ENCODE assay signal across 20 cellular contexts in genomic region chr11:4085575-4085974, GRCh38.
"Had no signal": no experiment of that assay in that cellular context is flagged by ENCODE, and none has a peak within 500 bp of the region (broad histone marks: within the 10 kb centered on the region; RNA-seq: fewer than 3 reads in every experiment).

No MANE protein-coding gene starts in this region.

- H3K4me1 ChIP-seq: sigmoid colon, testis, upper lobe of left lung had no signal

- ATAC-seq: activated CD4-positive, alpha-beta T cell treated with anti-CD3 and anti-CD28 coated beads for 36 hours; activated naive CD4-positive, alpha-beta T cell treated with anti-CD3 and anti-CD28 coated beads, Interleukin-2, amount 50 U/mL, for 72 hours; heart right ventricle; left ventricle myocardium superior; stimulated activated effector memory CD8-positive, alpha-beta T cell treated with anti-CD3 and anti-CD28 coated beads, Interleukin-12 subunit alpha, Interleukin-12 subunit beta, amount 100 ng/mL, for 72 hours had no signal

- H3K27ac ChIP-seq: heart right ventricle, sigmoid colon, testis, upper lobe of left lung had no signal

- H3K27me3 ChIP-seq: heart right ventricle, sigmoid colon, testis, upper lobe of left lung had no signal

- DNase-seq: activated CD4-positive, alpha-beta T cell treated with anti-CD3 and anti-CD28 coated beads for 36 hours; activated CD4-positive, alpha-beta T cell treated with anti-CD3 and anti-CD28 coated beads, Interleukin-2, amount 50 U/mL, for 48 hours; activated gamma-delta T cell treated with Interleukin-2 at 50 U/mL for 16 hours; activated T-cell treated with anti-CD3 and anti-CD28 coated beads for 4 hours; cerebellar nuclear complex; cortex of kidney; effector CD4-positive, alpha-beta T cell; heart right ventricle; left ventricle myocardium superior; mesenchymal stem cell; nucleus accumbens; sigmoid colon; stimulated activated CD4-positive, alpha-beta T cell treated with anti-CD3 and anti-CD28 coated beads, Interleukin-4, amount 100 ng/mL, for 24 hours; T-helper 2 cell; testis; upper lobe of left lung had no signal

- FAIRE-seq: bronchial epithelial cell, frontal cortex had no signal

- H3K9me3 ChIP-seq: heart right ventricle, sigmoid colon, testis, upper lobe of left lung had no signal

- H3K4me3 ChIP-seq: heart right ventricle, sigmoid colon, testis, upper lobe of left lung had no signal
